ENCODE assay signal across 8 cellular contexts in the genomic region with DNA sequence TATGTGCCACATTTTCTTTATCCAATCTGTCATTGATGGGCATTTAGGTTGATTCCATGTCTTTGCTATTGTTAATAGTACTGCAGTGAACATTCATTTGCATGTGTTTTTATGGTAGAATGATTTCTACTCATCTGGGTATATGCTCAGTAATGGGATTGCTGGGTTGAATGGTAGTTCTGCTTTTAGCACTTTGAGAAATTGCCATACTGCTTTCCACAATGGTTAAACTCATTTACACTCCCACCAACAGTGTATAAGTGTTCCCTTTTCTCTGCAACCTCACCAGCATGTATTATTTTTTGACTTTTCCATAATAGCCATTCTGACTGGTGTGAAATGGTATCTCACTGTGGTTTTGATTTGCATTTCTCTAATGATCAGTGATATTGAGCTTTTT.
DNase-seq lines count a peak whose midpoint lies in the region; ATAC-seq and TF ChIP-seq lines count a peak whose summit lies in the region.
"Not testable (repeated sequence)": the region's sequence is repeated elsewhere in the genome, so short reads cannot be mapped to it uniquely, and the experiment has no call there.

No MANE protein-coding gene starts in this region.

- not testable (repeated sequence) for H3K27ac Mint-ChIP-seq in activated B cell treated with CpG ODN at 0.5 μM for 24 hours
- peak overlapping the region; percentile 25 for H3K27ac Mint-ChIP-seq in memory B cell

- CTCF ChIA-PET in activated B cell treated with CpG ODN at 0.5 μM for 24 hours (lab: Charles Lee): not testable (repeated sequence)

- TF ChIP-seq CTCF in GM12865 (IDR thresholded peaks at IDR 0.05; ENCODE audit: insufficient read depth, low read depth, low read length, missing control alignments); activated B cell treated with CpG ODN at 0.5 μM for 24 hours (IDR thresholded peaks at IDR 0.05): not testable (repeated sequence)

- H3K4me3 Mint-ChIP-seq in activated B cell treated with CpG ODN at 0.5 μM for 24 hours, memory B cell: not testable (repeated sequence)

- not testable (repeated sequence) for H3K4me3 ChIP-seq in GM12865 (ENCODE audit: low read depth, low read length)

- H3K9me3 Mint-ChIP-seq in activated B cell treated with CpG ODN at 0.5 μM for 24 hours, memory B cell: not testable (repeated sequence)

- peak; percentile 12 for DNase-seq in GM12865 (ENCODE audit: low read depth)
- peak; percentile 4 for DNase-seq in MV-4-11 (lab: John Stamatoyannopoulos, UW)
- not testable (repeated sequence) for DNase-seq in activated B cell treated with CpG ODN at 0.5 μM for 24 hours; memory B cell (ENCODE audit: low spot score in 2 of 2)

- intact Hi-C loops in activated B cell treated with CpG ODN at 0.5 μM for 24 hours (cut with micrococcal nuclease): not testable (repeated sequence)

- ATAC-seq in GM18520 (IDR thresholded peaks at IDR 0.05; ENCODE audit: unreplicated experiment) (peak; percentile 62), GM18861 (IDR thresholded peaks at IDR 0.05; ENCODE audit: unreplicated experiment) (peak; percentile 54), HG02610 (IDR thresholded peaks at IDR 0.05; ENCODE audit: unreplicated experiment) (peak; percentile 67), HG03432 (IDR thresholded peaks at IDR 0.05; ENCODE audit: unreplicated experiment) (peak; percentile 51), activated B cell treated with CpG ODN at 0.5 μM for 24 hours (ENCODE audit: low read depth) (peak; percentile 50)
- ATAC-seq in memory B cell (ENCODE audit: low read depth): not testable (repeated sequence)

- not testable (repeated sequence) for H3K27me3 Mint-ChIP-seq in activated B cell treated with CpG ODN at 0.5 μM for 24 hours, memory B cell

- H3K36me3 Mint-ChIP-seq in activated B cell treated with CpG ODN at 0.5 μM for 24 hours (ENCODE audit: low read depth): peaks cover 28% of the 10 kb centered on the region
- H3K36me3 Mint-ChIP-seq in memory B cell: peaks cover 17% of the 10 kb centered on the region

- POLR2A ChIA-PET in activated B cell treated with CpG ODN at 0.5 μM for 24 hours (lab: Charles Lee): not testable (repeated sequence)

- H3K4me1 Mint-ChIP-seq in activated B cell treated with CpG ODN at 0.5 μM for 24 hours (peaks cover 11% of the 10 kb centered on the region), memory B cell (peaks cover 11% of the 10 kb centered on the region)
